In the genomic region with DNA sequence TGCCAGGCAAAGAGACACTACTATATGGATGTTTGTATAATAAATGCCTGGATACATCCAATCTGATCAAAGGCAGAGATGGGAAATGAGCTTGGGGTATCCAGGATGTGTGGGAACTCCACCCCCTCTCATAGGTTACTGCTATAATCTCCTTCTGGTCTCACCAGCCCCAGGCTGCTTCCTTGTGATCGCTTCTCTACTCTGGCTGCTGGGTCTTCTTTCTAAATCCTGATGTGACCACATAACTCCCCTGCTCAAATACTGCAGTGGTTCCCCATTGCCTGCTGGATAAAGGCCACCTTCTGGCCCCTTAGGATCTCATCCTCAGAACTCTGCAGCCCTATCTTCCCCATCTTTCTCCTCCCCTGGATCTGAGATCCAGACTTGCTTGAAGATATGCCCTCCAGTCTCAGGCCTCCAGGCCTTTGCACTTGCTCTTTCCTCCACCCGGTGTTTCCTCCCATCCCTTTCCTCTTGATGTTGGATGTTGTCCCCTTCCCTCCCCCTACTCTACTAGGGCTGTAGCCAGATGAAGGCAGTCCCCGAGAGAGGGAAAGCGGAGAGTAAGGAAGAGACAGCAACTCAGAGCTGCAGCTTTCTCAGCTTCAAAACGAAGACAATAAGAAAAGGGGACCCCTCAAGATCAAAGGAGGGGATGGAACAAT, we compare ENCODE assay signal across 13 cellular contexts. TPM values are rescaled to one million over a fixed set of nuclear protein-coding genes. Genes with fewer than 3 reads are reported as not detected.
DNase-seq lines count a peak whose midpoint lies in the region; ATAC-seq and TF ChIP-seq lines count a peak whose summit lies in the region.
"Had no signal": no experiment of that assay in that cellular context is flagged by ENCODE, and none has a peak within 500 bp of the region (broad histone marks: within the 10 kb centered on the region; RNA-seq: fewer than 3 reads in every experiment).

No MANE protein-coding gene starts in this region.

- H3K27me3 ChIP-seq in endocrine pancreas (ENCODE audit: control insufficient read depth, insufficient read depth, low read length) (no peaks in the 10 kb centered on the region), uterus (peaks cover 0 to 8% of the 10 kb centered on the region in 2 donors)

- intact Hi-C loops in uterus (cut with DNase I; ENCODE audit: low total_unique reads), result no loop called here

- TF ChIP-seq CTCF in progenitor cell of endocrine pancreas (IDR thresholded peaks at IDR 0.05; ENCODE audit: unreplicated experiment) (no peak), GM20000 (IDR thresholded peaks at IDR 0.05; ENCODE audit: extremely low read depth, missing control alignments) (no peak), uterus (IDR thresholded peaks at IDR 0.05) (no peak)

- no peak for ATAC-seq in GM21528 (IDR thresholded peaks at IDR 0.05; ENCODE audit: low FRiP score, unreplicated experiment)
- ATAC-seq: heart left ventricle had no signal

- H3K9me3 ChIP-seq in endocrine pancreas (ENCODE audit: control insufficient read depth, low read length) (no peaks in the 10 kb centered on the region), uterus (no peaks in the 10 kb centered on the region)
- H3K9me3 ChIP-seq: heart left ventricle had no signal

- no peaks in the 10 kb centered on the region for H3K4me1 ChIP-seq in endocrine pancreas (ENCODE audit: control insufficient read depth, insufficient read depth, low read length)
- H3K4me1 ChIP-seq in uterus, result no peaks in the 10 kb centered on the region

- peaks cover 5% of the 10 kb centered on the region for H3K4me1 Mint-ChIP-seq in activated T-cell treated with anti-CD3 and anti-CD28 coated beads, Interleukin-2, amount 50 U/mL, for 24 hours (ENCODE audit: low read depth)
- peaks cover 2% of the 10 kb centered on the region for H3K4me1 Mint-ChIP-seq in progenitor cell of endocrine pancreas (ENCODE audit: low read depth)

- peak overlapping the region; percentile 51 for H3K4me3 ChIP-seq in endocrine pancreas (ENCODE audit: control insufficient read depth, insufficient read depth, low read length)
- no peak overlapping the region for H3K4me3 ChIP-seq in uterus

- no peak overlapping the region for H3K27ac ChIP-seq in uterus
- H3K27ac ChIP-seq: heart left ventricle had no signal

- H3K36me3 ChIP-seq in endocrine pancreas (ENCODE audit: control insufficient read depth, insufficient read depth, low read length), result no peaks in the 10 kb centered on the region
- no peaks in the 10 kb centered on the region for H3K36me3 ChIP-seq in uterus
- H3K36me3 ChIP-seq: heart left ventricle had no signal

- H3K4me3 Mint-ChIP-seq in activated T-cell treated with anti-CD3 and anti-CD28 coated beads, Interleukin-2, amount 50 U/mL, for 24 hours, result peak overlapping the region; percentile 42
- H3K4me3 Mint-ChIP-seq in progenitor cell of endocrine pancreas (ENCODE audit: low read depth), result peak overlapping the region; percentile 63

- TF ChIP-seq POLR2A in uterus (IDR thresholded peaks at IDR 0.05), result no peak

- DNase-seq in activated T-cell treated with anti-CD3 and anti-CD28 coated beads, Interleukin-2, amount 50 U/mL, for 24 hours, result no peak
- DNase-seq in activated T-cell treated with anti-CD3 and anti-CD28 coated beads for 4 hours, result no peak
- DNase-seq in NCI-H524 treated with DMSO at 0.1 percent for 48 hours (lab: John Stamatoyannopoulos, UW), result peak; percentile 47
- no peak for DNase-seq in progenitor cell of endocrine pancreas (ENCODE audit: low spot score, unreplicated experiment)
- no peak for DNase-seq in GM20000 (ENCODE audit: low spot score)
- no peak for DNase-seq in uterus
- DNase-seq: activated effector memory CD4-positive, alpha-beta T cell treated with Interleukin-2 at 50 U/mL for 16 hours; effector CD8-positive, alpha-beta T cell had no signal

- H3K9ac ChIP-seq in endocrine pancreas (ENCODE audit: control insufficient read depth, insufficient read depth, low read length), result peak overlapping the region; percentile 62

- no peak overlapping the region for H3K27ac Mint-ChIP-seq in activated T-cell treated with anti-CD3 and anti-CD28 coated beads, Interleukin-2, amount 50 U/mL, for 24 hours
- no peak overlapping the region for H3K27ac Mint-ChIP-seq in progenitor cell of endocrine pancreas

- H3K27me3 Mint-ChIP-seq in activated T-cell treated with anti-CD3 and anti-CD28 coated beads, Interleukin-2, amount 50 U/mL, for 24 hours, result peaks cover 71% of the 10 kb centered on the region
- peaks cover 74% of the 10 kb centered on the region for H3K27me3 Mint-ChIP-seq in progenitor cell of endocrine pancreas

- no peaks in the 10 kb centered on the region for H3K9me3 Mint-ChIP-seq in activated T-cell treated with anti-CD3 and anti-CD28 coated beads, Interleukin-2, amount 50 U/mL, for 24 hours
- no peaks in the 10 kb centered on the region for H3K9me3 Mint-ChIP-seq in progenitor cell of endocrine pancreas (ENCODE audit: low read depth)

- H3K36me3 Mint-ChIP-seq in activated T-cell treated with anti-CD3 and anti-CD28 coated beads, Interleukin-2, amount 50 U/mL, for 24 hours (ENCODE audit: low read depth), result no peaks in the 10 kb centered on the region
- H3K36me3 Mint-ChIP-seq in progenitor cell of endocrine pancreas (ENCODE audit: insufficient read depth), result no peaks in the 10 kb centered on the region

RNA-seq across cellular contexts. Expression of a gene that starts 0.8 kb away (rescaled TPM):
- total RNA-seq in progenitor cell of endocrine pancreas (2.4 and 2.7 TPM in 2 replicates), uterus (under 1 TPM in 1 of 4 donors, not detected in 3; 0.14 TPM)
- total RNA-seq: H4, heart left ventricle, smooth muscle cell had no signal

RNA-seq across cellular contexts. Expression of a gene that starts 15.3 kb away (rescaled TPM):
- total RNA-seq in progenitor cell of endocrine pancreas, result 23.6 and 23.8 TPM in 2 replicates
- 100 to 1,000 TPM in 1 of 4 donors, 10 to 100 TPM in 1, 1 to 10 TPM in 2; 1.2 to 109 (median 9.5) TPM for total RNA-seq in uterus

RNA-seq across cellular contexts. Expression of a gene that starts 43.1 kb away (rescaled TPM):
- 1.3 and 1.5 TPM in 2 replicates for total RNA-seq in progenitor cell of endocrine pancreas
- 10 to 100 TPM in 2 of 4 donors, 1 to 10 TPM in 2; 3.5 to 21.9 (median 10.0) TPM for total RNA-seq in uterus
- total RNA-seq: smooth muscle cell had no signal
